Comparison of ENCODE assay signal across 27 cellular contexts in genomic region chr2:224436634-224437033, GRCh38. TPM values are rescaled to one million over a fixed set of nuclear protein-coding genes. Genes with fewer than 3 reads are reported as not detected.
A peak's percentile ranks its signal among the peaks of the same experiment; 100 is the strongest.
DNase-seq lines count a peak whose midpoint lies in the region; ATAC-seq lines count a peak whose summit lies in the region.
"Had no signal": no experiment of that assay in that cellular context is flagged by ENCODE, and none has a peak within 500 bp of the region (broad histone marks: within the 10 kb centered on the region; RNA-seq: fewer than 3 reads in every experiment).

No MANE protein-coding gene starts in this region.

- H3K27ac ChIP-seq in epithelial cell of prostate = peak overlapping the region; percentile 1
- H3K27ac ChIP-seq: ascending aorta; BLaER1 treated with 17β-estradiol and CSF1 and Interleukin-3, amounts not matched to agents 10 nM and 100 nM; hepatocyte; testis had no signal

- peak; percentile 67 to 90 for ATAC-seq in activated naive CD4-positive, alpha-beta T cell treated with anti-CD3 and anti-CD28 coated beads, Interleukin-2, amount 50 U/mL, for 72 hours
- ATAC-seq in activated T-helper 17 cell treated with anti-CD3 and anti-CD28 coated beads, Interleukin-2, amount 50 U/mL, for 72 hours (replicated peaks) = peak; percentile 77
- ATAC-seq in stimulated activated naive CD8-positive, alpha-beta T cell treated with anti-CD3 and anti-CD28 coated beads, Interleukin-15, amount 100 ng/mL, for 72 hours = peak; percentile 52
- no peak for ATAC-seq in left lobe of liver
- ATAC-seq: natural killer cell treated with Interleukin-12 subunit alpha and Interleukin-12 subunit beta and Interleukin-15 and Interleukin-18, amount 100 ng/mL, for 72 hours; stimulated activated naive B cell treated with anti-CD40 and anti-IgM and Interleukin-4, amounts not matched to agents 10 μg/mL and 1 μg/mL and 100 μg/mL, for 72 hours; WTC11 had no signal

- peaks cover 6 to 14% of the 10 kb centered on the region in 2 donors for H3K36me3 Mint-ChIP-seq in activated naive CD4-positive, alpha-beta T cell treated with anti-CD3 and anti-CD28 coated beads, Interleukin-2, amount 50 U/mL, for 72 hours
- no peaks in the 10 kb centered on the region for H3K36me3 Mint-ChIP-seq in activated T-helper 17 cell treated with anti-CD3 and anti-CD28 coated beads, Interleukin-2, amount 50 U/mL, for 72 hours (ENCODE audit: low read depth)
- H3K36me3 Mint-ChIP-seq: activated CD4-positive, alpha-beta memory T cell treated with anti-CD3 and anti-CD28 coated beads for 36 hours; immature natural killer cell had no signal

- H3K4me1 Mint-ChIP-seq in activated T-helper 17 cell treated with anti-CD3 and anti-CD28 coated beads, Interleukin-2, amount 50 U/mL, for 72 hours = peaks cover 8% of the 10 kb centered on the region
- peaks cover 10% of the 10 kb centered on the region for H3K4me1 Mint-ChIP-seq in stimulated activated naive CD8-positive, alpha-beta T cell treated with anti-CD3 and anti-CD28 coated beads, Interleukin-15, amount 100 ng/mL, for 72 hours

- H3K4me3 Mint-ChIP-seq in activated T-helper 17 cell treated with anti-CD3 and anti-CD28 coated beads, Interleukin-2, amount 50 U/mL, for 72 hours = no peak overlapping the region
- no peak overlapping the region for H3K4me3 Mint-ChIP-seq in stimulated activated naive CD8-positive, alpha-beta T cell treated with anti-CD3 and anti-CD28 coated beads, Interleukin-15, amount 100 ng/mL, for 72 hours
- H3K4me3 Mint-ChIP-seq: activated CD4-positive, alpha-beta memory T cell treated with anti-CD3 and anti-CD28 coated beads for 36 hours; immature natural killer cell; natural killer cell treated with Interleukin-12 subunit alpha and Interleukin-12 subunit beta and Interleukin-15 and Interleukin-18, amount 100 ng/mL, for 72 hours; stimulated activated naive B cell treated with anti-CD40 and anti-IgM and Interleukin-4, amounts not matched to agents 10 μg/mL and 1 μg/mL and 100 μg/mL, for 72 hours; WTC11 had no signal

- no peak overlapping the region for H3K27ac Mint-ChIP-seq in activated naive CD4-positive, alpha-beta T cell treated with anti-CD3 and anti-CD28 coated beads, Interleukin-2, amount 50 U/mL, for 72 hours
- no peak overlapping the region for H3K27ac Mint-ChIP-seq in activated T-helper 17 cell treated with anti-CD3 and anti-CD28 coated beads, Interleukin-2, amount 50 U/mL, for 72 hours
- no peak overlapping the region for H3K27ac Mint-ChIP-seq in stimulated activated naive CD8-positive, alpha-beta T cell treated with anti-CD3 and anti-CD28 coated beads, Interleukin-15, amount 100 ng/mL, for 72 hours
- H3K27ac Mint-ChIP-seq: activated CD4-positive, alpha-beta memory T cell treated with anti-CD3 and anti-CD28 coated beads for 36 hours; immature natural killer cell; natural killer cell treated with Interleukin-12 subunit alpha and Interleukin-12 subunit beta and Interleukin-15 and Interleukin-18, amount 100 ng/mL, for 72 hours; stimulated activated naive B cell treated with anti-CD40 and anti-IgM and Interleukin-4, amounts not matched to agents 10 μg/mL and 1 μg/mL and 100 μg/mL, for 72 hours; WTC11 had no signal

- no peak for DNase-seq in activated naive CD4-positive, alpha-beta T cell treated with anti-CD3 and anti-CD28 coated beads, Interleukin-2, amount 50 U/mL, for 72 hours (ENCODE audit: low spot score in 2 of 2)
- no peak for DNase-seq in activated naive CD4-positive, alpha-beta T cell treated with anti-CD3 and anti-CD28 coated beads, Interleukin-2, amount 50 U/mL, for 16 hours
- peak; percentile 92 for DNase-seq in epithelial cell of prostate (ENCODE audit: low read depth, low spot score)
- DNase-seq in stimulated activated naive CD8-positive, alpha-beta T cell treated with anti-CD3 and anti-CD28 coated beads, Interleukin-15, amount 100 ng/mL, for 72 hours = no peak
- DNase-seq in NCI-H187 (lab: John Stamatoyannopoulos, UW) = no peak
- no peak for DNase-seq in left lobe of liver (ENCODE audit: low spot score)
- DNase-seq in CD1c-positive myeloid dendritic cell (ENCODE audit: extremely low spot score) = no peak
- DNase-seq: activated CD4-positive, alpha-beta memory T cell treated with anti-CD3 and anti-CD28 coated beads for 36 hours; activated naive CD4-positive, alpha-beta T cell treated with Interleukin-2 at 50 U/mL for 16 hours; Calu3; cerebellar nuclear complex; HCEC 1CT; immature natural killer cell; NCI-H1105 treated with DMSO at 0.1 percent for 48 hours; NCI-H2081 treated with DMSO at 0.1 percent for 48 hours; NCI-H446; retina; stimulated activated naive B cell treated with anti-CD40 and anti-IgM and Interleukin-4, amounts not matched to agents 10 μg/mL and 1 μg/mL and 100 μg/mL, for 72 hours; T1000; testis had no signal

- H3K9me3 Mint-ChIP-seq in activated naive CD4-positive, alpha-beta T cell treated with anti-CD3 and anti-CD28 coated beads, Interleukin-2, amount 50 U/mL, for 72 hours = peaks cover 0 to 6% of the 10 kb centered on the region in 2 donors
- peaks cover 3% of the 10 kb centered on the region for H3K9me3 Mint-ChIP-seq in activated T-helper 17 cell treated with anti-CD3 and anti-CD28 coated beads, Interleukin-2, amount 50 U/mL, for 72 hours
- H3K9me3 Mint-ChIP-seq in stimulated activated naive CD8-positive, alpha-beta T cell treated with anti-CD3 and anti-CD28 coated beads, Interleukin-15, amount 100 ng/mL, for 72 hours = no peaks in the 10 kb centered on the region
- H3K9me3 Mint-ChIP-seq: activated CD4-positive, alpha-beta memory T cell treated with anti-CD3 and anti-CD28 coated beads for 36 hours; natural killer cell treated with Interleukin-12 subunit alpha and Interleukin-12 subunit beta and Interleukin-15 and Interleukin-18, amount 100 ng/mL, for 72 hours had no signal

- peaks cover 30% of the 10 kb centered on the region for H3K27me3 Mint-ChIP-seq in activated T-helper 17 cell treated with anti-CD3 and anti-CD28 coated beads, Interleukin-2, amount 50 U/mL, for 72 hours
- peaks cover 21% of the 10 kb centered on the region for H3K27me3 Mint-ChIP-seq in stimulated activated naive CD8-positive, alpha-beta T cell treated with anti-CD3 and anti-CD28 coated beads, Interleukin-15, amount 100 ng/mL, for 72 hours

RNA-seq across cellular contexts. Expression of gene FAM124B, which starts 34.7 kb away (rescaled TPM):
- total RNA-seq in activated naive CD4-positive, alpha-beta T cell treated with anti-CD3 and anti-CD28 coated beads, Interleukin-2, amount 50 U/mL, for 72 hours = under 1 TPM in 1 of 2 donors, not detected in 1; 0.45 TPM
- 1 to 10 TPM in 1 of 2 donors, under 1 TPM in 1; 0.37 to 1.1 TPM for total RNA-seq in activated T-helper 17 cell treated with anti-CD3 and anti-CD28 coated beads, Interleukin-2, amount 50 U/mL, for 72 hours
- 2.1 TPM for total RNA-seq in left lobe of liver
- total RNA-seq: Calu3, osteocyte had no signal
